Comparison of ENCODE assay signal across 20 cellular contexts in genomic region chr11:115391598-115391997, GRCh38.
DNase-seq lines count a peak whose midpoint lies in the region; ATAC-seq and TF ChIP-seq lines count a peak whose summit lies in the region.
"Had no signal": no experiment of that assay in that cellular context is flagged by ENCODE, and none has a peak within 500 bp of the region (broad histone marks: within the 10 kb centered on the region; RNA-seq: fewer than 3 reads in every experiment).

No MANE protein-coding gene starts in this region.

- no peak for TF ChIP-seq CTCF in DOHH2 (IDR thresholded peaks at IDR 0.05; ENCODE audit: low read depth, low read length, poor library complexity, severe bottlenecking)

- no peak for ATAC-seq in GM19397 (IDR thresholded peaks at IDR 0.05; ENCODE audit: unreplicated experiment)
- ATAC-seq: activated CD8-positive, alpha-beta T cell treated with anti-CD3 and anti-CD28 coated beads for 36 hours; T-helper 17 cell had no signal

- CTCF ChIA-PET in HEK293T (lab: Yijun Ruan, JAX) = interaction anchor here (0.7 kb wide), 1 partner anchor 295 kb away, joined by 3 read pairs; no protein-coding TSS in a partner anchor

- DNase-seq in HEK293T (ENCODE audit: extremely low spot score) (peak; percentile 22), NCI-H524 treated with DMSO at 0.1 percent for 48 hours (lab: John Stamatoyannopoulos, UW) (peak; percentile 19), left kidney (ENCODE audit: low read depth, low spot score) (peak; percentile 90), hippocampal formation (lab: John Stamatoyannopoulos, UW) (no peak), NCI-H1930 (lab: John Stamatoyannopoulos, UW) (no peak)
- DNase-seq: activated CD8-positive, alpha-beta T cell treated with anti-CD3 and anti-CD28 coated beads for 36 hours; activated naive CD8-positive, alpha-beta T cell treated with anti-CD3 and anti-CD28 coated beads for 36 hours; DMS153; H7; immature natural killer cell; KBM-7; NCI-H1694; NK-92 treated with Interleukin-12 subunit alpha and Interleukin-12 subunit beta, amount 100 ng/mL, for 24 hours; T-helper 17 cell had no signal

- no peaks in the 10 kb centered on the region for H4K20me1 ChIP-seq in DOHH2 (ENCODE audit: control insufficient read depth, insufficient read depth, low read depth, low read length)

- POLR2A ChIA-PET in HEK293T (lab: Yijun Ruan, JAX) = no interaction called here

- no peak overlapping the region for H3K4me3 ChIP-seq in DOHH2 (ENCODE audit: low read length)
- H3K4me3 ChIP-seq: breast epithelium, lung, prostate gland, suprapubic skin had no signal

- no peaks in the 10 kb centered on the region for H3K79me2 ChIP-seq in DOHH2 (ENCODE audit: control insufficient read depth, low read length)

- no peaks in the 10 kb centered on the region for H3K9me3 ChIP-seq in DOHH2 (ENCODE audit: control insufficient read depth, insufficient read depth, low read length)
- H3K9me3 ChIP-seq: breast epithelium, prostate gland, suprapubic skin had no signal

- H3K27me3 ChIP-seq in DOHH2 (ENCODE audit: control insufficient read depth, low read length) = no peaks in the 10 kb centered on the region
- H3K27me3 ChIP-seq: breast epithelium, suprapubic skin had no signal

- no peaks in the 10 kb centered on the region for H3K9me2 ChIP-seq in DOHH2 (replicated peaks; ENCODE audit: control insufficient read depth, low read length)

- no peaks in the 10 kb centered on the region for H3K36me3 ChIP-seq in DOHH2 (ENCODE audit: control insufficient read depth, low read length)
- H3K36me3 ChIP-seq: breast epithelium, prostate gland, suprapubic skin had no signal

- peak overlapping the region; percentile 31; the same call in 1 of the 2 replicates for H3K4me2 ChIP-seq in DOHH2 (ENCODE audit: low read length)

- H3K4me1 ChIP-seq in DOHH2 (ENCODE audit: control insufficient read depth, low read length) = peaks cover 19% of the 10 kb centered on the region
- H3K4me1 ChIP-seq: breast epithelium, prostate gland, suprapubic skin had no signal

- H3F3A ChIP-seq in DOHH2 (ENCODE audit: control insufficient read depth, insufficient read depth) = no peaks in the 10 kb centered on the region

- H3K27ac ChIP-seq in DOHH2 (ENCODE audit: low read depth, low read length) = no peak overlapping the region; the same call in 1 of the 2 replicates
- H3K27ac ChIP-seq: breast epithelium, prostate gland, suprapubic skin had no signal

TF ChIP-seq in HEK293T, 16 proteins besides CTCF, POLR2A, EP300 and RAD21:
- TF ChIP-seq L3MBTL2 (conservative IDR thresholded peaks at IDR 0.05) (no peak), FOXM1 (IDR thresholded peaks at IDR 0.05; ENCODE audit: borderline replicate concordance) (no peak), CTBP1 (IDR thresholded peaks at IDR 0.05; ENCODE audit: borderline replicate concordance) (no peak), ELF4 (IDR thresholded peaks at IDR 0.05) (no peak)
- TF ChIP-seq, protein P1, sequence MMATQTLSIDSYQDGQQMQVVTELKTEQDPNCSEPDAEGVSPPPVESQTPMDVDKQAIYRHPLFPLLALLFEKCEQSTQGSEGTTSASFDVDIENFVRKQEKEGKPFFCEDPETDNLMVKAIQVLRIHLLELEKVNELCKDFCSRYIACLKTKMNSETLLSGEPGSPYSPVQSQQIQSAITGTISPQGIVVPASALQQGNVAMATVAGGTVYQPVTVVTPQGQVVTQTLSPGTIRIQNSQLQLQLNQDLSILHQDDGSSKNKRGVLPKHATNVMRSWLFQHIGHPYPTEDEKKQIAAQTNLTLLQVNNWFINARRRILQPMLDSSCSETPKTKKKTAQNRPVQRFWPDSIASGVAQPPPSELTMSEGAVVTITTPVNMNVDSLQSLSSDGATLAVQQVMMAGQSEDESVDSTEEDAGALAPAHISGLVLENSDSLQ (IDR thresholded peaks at IDR 0.05) = no peak

Comparison
In these comparisons a context has a peak if more than half of its experiments do, and no peak if none do; other contexts are left out.
1. DNase-seq: peak in HEK293T (single experiment), NCI-H524 treated with DMSO at 0.1 percent for 48 hours (single experiment) and left kidney (single experiment); none in hippocampal formation (0 of 2) and NCI-H1930 (0 of 2).